Comparison of ENCODE assay signal across 8 cellular contexts in genomic region chr2:54657664-54658083, GRCh38.
DNase-seq lines count a peak whose midpoint lies in the region; ATAC-seq and TF ChIP-seq lines count a peak whose summit lies in the region.

No MANE protein-coding gene starts in this region.

- no peak overlapping the region for H3K4me3 ChIP-seq in NB4 (ENCODE audit: low read depth, low read length)

- TF ChIP-seq POLR2A in NB4 (IDR thresholded peaks at IDR 0.05; ENCODE audit: extremely low read depth, insufficient read length): no peak

- ATAC-seq in HG03108 (IDR thresholded peaks at IDR 0.05; ENCODE audit: unreplicated experiment) (no peak), HG02852 (IDR thresholded peaks at IDR 0.05; ENCODE audit: unreplicated experiment) (no peak)

- DNase-seq in AG09319 (ENCODE audit: extremely low read depth, low read depth) (no peak), NB4 (ENCODE audit: low read depth) (peak; percentile 62), germinal center (ENCODE audit: low spot score) (peak; percentile 48), retina (peak; percentile 28)
- peak; percentile 28 for DNase-seq in activated CD8-positive, alpha-beta memory T cell treated with anti-CD3 and anti-CD28 coated beads, Interleukin-2, amount 50 U/mL, for 4 hours

- peak; percentile 40 for TF ChIP-seq CTCF in AG09319 (IDR thresholded peaks at IDR 0.05; ENCODE audit: low read depth, low read length)
- peak; percentile 61 for TF ChIP-seq CTCF in GM12874 (IDR thresholded peaks at IDR 0.05; ENCODE audit: insufficient read depth, low read depth, low read length)
- TF ChIP-seq CTCF in NB4 (IDR thresholded peaks at IDR 0.05; ENCODE audit: low read depth, low read length): peak; percentile 81
